In genomic region chr1:44485229-44485932, GRCh38 we compare ENCODE assay signal across 1 cellular context.
A peak's percentile ranks its signal among the peaks of the same experiment; 100 is the strongest.
TF ChIP-seq lines count a peak whose summit lies in the region.

No MANE protein-coding gene starts in this region.

TF ChIP-seq in K562, 482 proteins besides CTCF, POLR2A, EP300 and RAD21 (continued from another document and continues in another):
- 0 out of 2 replicates have a peak, but pooled peaks have one; percentile 65 for TF ChIP-seq CUX1 (CRISPR knock-in tag; IDR thresholded peaks at IDR 0.05)
- no peak for TF ChIP-seq ILK (tag; IDR thresholded peaks at IDR 0.05; ENCODE audit: borderline replicate concordance, low read depth)
- no peak for TF ChIP-seq ZNF134 (CRISPR knock-in tag; conservative IDR thresholded peaks at IDR 0.05)
- TF ChIP-seq SMAD4 (CRISPR knock-in tag; conservative IDR thresholded peaks at IDR 0.05) = peak; percentile 58; the same call in 1 of the 2 replicates
- no peak for TF ChIP-seq ARHGAP35 (IDR thresholded peaks at IDR 0.05; ENCODE audit: partially characterized antibody)
- TF ChIP-seq STAT5A (IDR thresholded peaks at IDR 0.05; ENCODE audit: borderline replicate concordance, low read length) = peak; percentile 91
- no peak for TF ChIP-seq HDAC8 (tag; IDR thresholded peaks at IDR 0.05)
- no peak for TF ChIP-seq NFXL1 (CRISPR knock-in tag; IDR thresholded peaks at IDR 0.05)
- TF ChIP-seq ZNF511 (CRISPR knock-in tag; IDR thresholded peaks at IDR 0.05) = no peak
- no peak for TF ChIP-seq SRSF9 (IDR thresholded peaks at IDR 0.05; ENCODE audit: borderline replicate concordance, low read depth, low read length)
- TF ChIP-seq U2AF1 (optimal IDR thresholded peaks at IDR 0.05; ENCODE audit: low read depth, low read length) = no peak
- TF ChIP-seq GATAD2B (IDR thresholded peaks at IDR 0.05; ENCODE audit: borderline replicate concordance) = peak; percentile 66; the same call in 1 of the 2 replicates
- TF ChIP-seq MTA3 (IDR thresholded peaks at IDR 0.05; ENCODE audit: borderline replicate concordance) = peak; percentile 80; the same call in 1 of the 2 replicates
- no peak for TF ChIP-seq THAP12 (CRISPR knock-in tag; IDR thresholded peaks at IDR 0.05)
- 0 out of 2 replicates have a peak, but pooled peaks have one; percentile 77 for TF ChIP-seq DMBX1 (CRISPR knock-in tag; IDR thresholded peaks at IDR 0.05; ENCODE audit: borderline replicate concordance)
- no peak for TF ChIP-seq AFF4 (CRISPR knock-in tag; IDR thresholded peaks at IDR 0.05)
- no peak; the same call in 1 of the 2 replicates for TF ChIP-seq EZH2 (IDR thresholded peaks at IDR 0.05; ENCODE audit: borderline replicate concordance, low read depth, low read length)
- TF ChIP-seq TCF3 (CRISPR knock-in tag; IDR thresholded peaks at IDR 0.05) = peak; percentile 96
- TF ChIP-seq ZNF253 (CRISPR knock-in tag; conservative IDR thresholded peaks at IDR 0.05) = no peak
- peak; percentile 86 for TF ChIP-seq ZNF766 (CRISPR knock-in tag; conservative IDR thresholded peaks at IDR 0.05)
- TF ChIP-seq TFAM (CRISPR knock-in tag; conservative IDR thresholded peaks at IDR 0.05) = no peak
- no peak for TF ChIP-seq SMAD2 (IDR thresholded peaks at IDR 0.05; ENCODE audit: low read depth, low read length)
- no peak for TF ChIP-seq HDAC6 (IDR thresholded peaks at IDR 0.05; ENCODE audit: low read depth, low read length)
- no peak for TF ChIP-seq MYBL2 (IDR thresholded peaks at IDR 0.05; ENCODE audit: low read depth)
- TF ChIP-seq MYBL2 (CRISPR knock-in tag; IDR thresholded peaks at IDR 0.05; ENCODE audit: borderline replicate concordance) = no peak
- TF ChIP-seq MAX (CRISPR knock-in tag; IDR thresholded peaks at IDR 0.05) = no peak
- peak; percentile 95 for TF ChIP-seq KLF16 (IDR thresholded peaks at IDR 0.05)
- no peak for TF ChIP-seq TCFL5 (CRISPR knock-in tag; conservative IDR thresholded peaks at IDR 0.05)
- TF ChIP-seq GATAD2A (IDR thresholded peaks at IDR 0.05) = no peak
- TF ChIP-seq SNRNP70 (optimal IDR thresholded peaks at IDR 0.05; ENCODE audit: low read depth, low read length) = no peak
- peak; percentile 97 for TF ChIP-seq ZNF316 (IDR thresholded peaks at IDR 0.05)
- no peak for TF ChIP-seq KLF10 (CRISPR knock-in tag; IDR thresholded peaks at IDR 0.05)
- peak; percentile 89 for TF ChIP-seq SMAD1 (IDR thresholded peaks at IDR 0.05; ENCODE audit: low read depth, low read length, partially characterized antibody)
- no peak for TF ChIP-seq PRMT5 (CRISPR knock-in tag; IDR thresholded peaks at IDR 0.05)
- TF ChIP-seq RBFOX2 (IDR thresholded peaks at IDR 0.05; ENCODE audit: low read depth, low read length) = no peak
- no peak for TF ChIP-seq ZFP91 (CRISPR knock-in tag; IDR thresholded peaks at IDR 0.05)
- TF ChIP-seq HMBOX1 (IDR thresholded peaks at IDR 0.05) = 0 out of 2 replicates have a peak, but pooled peaks have one; percentile 34
- TF ChIP-seq NCOA4 (IDR thresholded peaks at IDR 0.05; ENCODE audit: partially characterized antibody) = no peak
- no peak for TF ChIP-seq ZBTB1 (CRISPR knock-in tag; IDR thresholded peaks at IDR 0.05; ENCODE audit: borderline replicate concordance, low read depth)
- TF ChIP-seq KHSRP (IDR thresholded peaks at IDR 0.05) = no peak
- TF ChIP-seq CHAMP1 (IDR thresholded peaks at IDR 0.05) = peak; percentile 58; the same call in 1 of the 2 replicates
